Comparison of ENCODE assay signal across 10 cellular contexts in genomic region chr2:58032016-58032750, GRCh38. TPM values are rescaled to one million over a fixed set of nuclear protein-coding genes. Genes with fewer than 3 reads are reported as not detected.
DNase-seq lines count a peak whose midpoint lies in the region; ATAC-seq, FAIRE-seq and TF ChIP-seq lines count a peak whose summit lies in the region.
"Had no signal": no experiment of that assay in that cellular context is flagged by ENCODE, and none has a peak within 500 bp of the region (broad histone marks: within the 10 kb centered on the region; RNA-seq: fewer than 3 reads in every experiment).

No MANE protein-coding gene starts in this region.

- no peak overlapping the region for H2AFZ ChIP-seq in astrocyte (ENCODE audit: low read depth, low read length)

- peak overlapping the region; percentile 40 for H3K4me2 ChIP-seq in astrocyte (ENCODE audit: low read length)

- H3K4me3 Mint-ChIP-seq in astrocyte (ENCODE audit: unreplicated experiment): no peak overlapping the region

- intact Hi-C loops in A673 (cut with micrococcal nuclease; ENCODE audit: unreplicated experiment): no loop called here

- no peaks in the 10 kb centered on the region for H3K9me3 ChIP-seq in astrocyte (ENCODE audit: insufficient read depth, low read depth, low read length)
- H3K9me3 ChIP-seq in A673 (ENCODE audit: low read depth, low read length, poor library complexity, severe bottlenecking): no peaks in the 10 kb centered on the region
- H3K9me3 ChIP-seq in MG63: peaks cover 5% of the 10 kb centered on the region; the same call in 1 of the 2 replicates
- H3K9me3 ChIP-seq: thyroid gland had no signal

- no peak overlapping the region for H3K4me3 ChIP-seq in astrocyte (ENCODE audit: insufficient read depth, low read depth, low read length)
- no peak overlapping the region for H3K4me3 ChIP-seq in A673 (ENCODE audit: low read depth, low read length, poor library complexity, severe bottlenecking)
- no peak overlapping the region for H3K4me3 ChIP-seq in MG63
- H3K4me3 ChIP-seq: thyroid gland had no signal

- peaks cover 2% of the 10 kb centered on the region for H3K9me3 Mint-ChIP-seq in astrocyte (ENCODE audit: unreplicated experiment)

- no peaks in the 10 kb centered on the region for H3K36me3 ChIP-seq in astrocyte (ENCODE audit: insufficient read depth, low read length)
- H3K36me3 ChIP-seq in A673 (ENCODE audit: insufficient read depth, low read length, poor library complexity, severe bottlenecking): no peaks in the 10 kb centered on the region
- no peaks in the 10 kb centered on the region for H3K36me3 ChIP-seq in MG63
- H3K36me3 ChIP-seq: thyroid gland had no signal

- DNase-seq in astrocyte (ENCODE audit: low read depth): peak; percentile 62
- DNase-seq in kidney glomerular epithelial cell (lab: John Stamatoyannopoulos, UW): no peak
- no peak for DNase-seq in A673 (ENCODE audit: low spot score)
- no peak for DNase-seq in MG63
- no peak for DNase-seq in KG1 (lab: John Stamatoyannopoulos, UW)
- DNase-seq: stimulated activated CD4-positive, alpha-beta T cell treated with anti-CD3 and anti-CD28 coated beads, Interleukin-15, amount 100 ng/mL, for 24 hours; thyroid gland had no signal

- no peaks in the 10 kb centered on the region for H3K79me2 ChIP-seq in astrocyte (ENCODE audit: insufficient read depth, low read length)

- H3K27ac Mint-ChIP-seq in astrocyte (ENCODE audit: unreplicated experiment): peak overlapping the region; percentile 67

- H4K20me1 ChIP-seq in astrocyte (ENCODE audit: insufficient read depth, low read length): no peaks in the 10 kb centered on the region

- CTCF ChIA-PET in A673 (lab: Charles Lee): no interaction called here

- peaks cover 20% of the 10 kb centered on the region for H3K4me1 Mint-ChIP-seq in astrocyte (ENCODE audit: low read depth, unreplicated experiment)

- H3K27me3 Mint-ChIP-seq in astrocyte (ENCODE audit: low read depth, unreplicated experiment): no peaks in the 10 kb centered on the region

- H3K4me1 ChIP-seq in astrocyte (ENCODE audit: insufficient read depth, low read length) (peaks cover 19% of the 10 kb centered on the region), A673 (ENCODE audit: insufficient read depth, low read length, poor library complexity, severe bottlenecking) (no peaks in the 10 kb centered on the region)
- H3K4me1 ChIP-seq: thyroid gland had no signal

- no peak for FAIRE-seq in astrocyte (lab: Jason Lieb, UNC)

- H3K9ac ChIP-seq in astrocyte (ENCODE audit: low read length): peak overlapping the region; percentile 23

- no peak for TF ChIP-seq CTCF in astrocyte (IDR thresholded peaks at IDR 0.05; ENCODE audit: insufficient read depth, low read depth, low read length)
- no peak for TF ChIP-seq CTCF in A673 (conservative IDR thresholded peaks at IDR 0.05; ENCODE audit: low read depth, low read length)

- no peaks in the 10 kb centered on the region for H3K36me3 Mint-ChIP-seq in astrocyte (ENCODE audit: low read depth, unreplicated experiment)

- BruUV-seq in A673 (replicated peaks; lab: Mats Ljungman, UMichigan): no TSS peak

- POLR2A ChIA-PET in A673 (lab: Charles Lee; ENCODE audit: low non-redundant PET): no interaction called here

- H3K27ac ChIP-seq in astrocyte (ENCODE audit: low read depth, low read length) (peak overlapping the region; percentile 62), A673 (ENCODE audit: low read depth, low read length, poor library complexity, severe bottlenecking) (no peak overlapping the region)
- H3K27ac ChIP-seq: thyroid gland had no signal

- H3K27me3 ChIP-seq in astrocyte (ENCODE audit: insufficient read depth, low read length): no peaks in the 10 kb centered on the region
- no peaks in the 10 kb centered on the region for H3K27me3 ChIP-seq in A673 (replicated peaks; ENCODE audit: insufficient read depth, low read depth, low read length, poor library complexity)
- H3K27me3 ChIP-seq in MG63: no peaks in the 10 kb centered on the region
- H3K27me3 ChIP-seq: thyroid gland had no signal

- ATAC-seq in GM18517 (IDR thresholded peaks at IDR 0.05; ENCODE audit: unreplicated experiment) (peak; percentile 56), GM21737 (IDR thresholded peaks at IDR 0.05; ENCODE audit: unreplicated experiment) (peak; percentile 49), HG03442 (IDR thresholded peaks at IDR 0.05; ENCODE audit: unreplicated experiment) (peak; percentile 69)

RNA-seq across cellular contexts. Expression of gene VRK2, which starts 14.4 kb away (rescaled TPM):
- 28.6 and 28.9 TPM in 2 replicates for total RNA-seq in astrocyte
- 15.4 and 16.1 TPM in 2 replicates for total RNA-seq in A673 (2021)
- total RNA-seq in MG63 (2014; rRNA removed; shearing (Covaris generic); ENCODE audit: low replicate concordance): 24.9 and 45.4 TPM in 2 replicates
